Comparison of ENCODE assay signal across 8 cellular contexts in the genomic region with DNA sequence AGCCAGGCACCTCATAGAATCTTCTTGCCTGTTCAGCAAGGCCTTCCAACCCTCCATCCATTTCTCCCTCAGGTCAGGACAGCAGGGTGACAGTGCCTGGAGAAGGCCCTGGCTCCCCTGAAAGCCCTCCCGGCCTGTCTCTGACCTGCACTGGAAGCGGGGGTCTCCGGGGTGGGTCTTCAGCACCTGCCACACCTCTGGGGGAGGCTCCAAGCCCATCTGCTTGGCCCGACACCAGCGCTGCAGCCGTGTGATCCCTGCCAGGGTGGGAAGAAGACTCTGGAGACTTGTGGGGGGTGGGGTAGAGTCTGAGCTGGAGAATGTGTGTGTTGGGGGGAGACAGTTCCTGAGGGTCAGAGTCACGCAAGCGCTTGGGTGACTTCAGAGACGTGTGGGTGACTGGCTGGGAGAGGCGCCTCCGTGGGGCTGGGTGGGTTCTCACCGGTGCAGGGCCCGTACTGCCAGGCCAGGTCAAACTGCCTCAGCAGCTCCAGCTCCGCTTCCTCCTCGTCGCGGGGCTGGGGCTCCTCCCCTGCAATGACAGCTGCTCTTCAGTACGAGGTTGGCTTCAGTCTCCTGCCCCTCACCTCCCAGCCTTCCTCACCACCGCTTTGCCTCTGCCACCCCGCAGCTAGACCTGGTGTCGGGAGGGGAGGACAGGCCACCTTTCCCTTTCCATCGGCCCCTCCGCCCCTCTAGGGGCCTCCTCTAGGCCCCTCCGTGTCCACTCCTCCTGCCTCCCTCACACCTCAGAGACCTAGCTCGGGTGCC. TPM values are rescaled to one million over a fixed set of nuclear protein-coding genes. Genes with fewer than 3 reads are reported as not detected.
DNase-seq lines count a peak whose midpoint lies in the region; ATAC-seq and TF ChIP-seq lines count a peak whose summit lies in the region.

No MANE protein-coding gene starts in this region.

- no peaks in the 10 kb centered on the region for H3K27me3 ChIP-seq in CD4-positive, CD25-positive, alpha-beta regulatory T cell (ENCODE audit: control insufficient read depth, insufficient read depth, low read length)
- no peaks in the 10 kb centered on the region for H3K27me3 ChIP-seq in HUES6 (ENCODE audit: control insufficient read depth, insufficient read depth, low read length)

- no peak for TF ChIP-seq CTCF in nephron progenitor cell (IDR thresholded peaks at IDR 0.05)

- H3K27me3 Mint-ChIP-seq in CD4-positive, CD25-positive, alpha-beta regulatory T cell = peaks cover 4% of the 10 kb centered on the region
- no peaks in the 10 kb centered on the region for H3K27me3 Mint-ChIP-seq in T-helper 17 cell
- peaks cover 9% of the 10 kb centered on the region for H3K27me3 Mint-ChIP-seq in nephron progenitor cell (ENCODE audit: low read depth, poor library complexity)

- ATAC-seq in CD4-positive, CD25-positive, alpha-beta regulatory T cell (ENCODE audit: low read depth in 2 of 2) = peak; percentile 55 to 59
- peak; percentile 3 for ATAC-seq in GM19324 (IDR thresholded peaks at IDR 0.05; ENCODE audit: low FRiP score, unreplicated experiment)
- peak; percentile 63 for ATAC-seq in T-helper 17 cell
- ATAC-seq in esophagus mucosa = peak; percentile 47

- no peaks in the 10 kb centered on the region for H3K36me3 Mint-ChIP-seq in CD4-positive, CD25-positive, alpha-beta regulatory T cell
- H3K36me3 Mint-ChIP-seq in T-helper 17 cell (ENCODE audit: low read depth) (no peaks in the 10 kb centered on the region), nephron progenitor cell (ENCODE audit: low read depth) (no peaks in the 10 kb centered on the region)

- H3K4me1 Mint-ChIP-seq in CD4-positive, CD25-positive, alpha-beta regulatory T cell = peaks cover 5 to 77% (median 43%) of the 10 kb centered on the region in 4 donors
- peaks cover 51% of the 10 kb centered on the region for H3K4me1 Mint-ChIP-seq in T-helper 17 cell
- peaks cover 71% of the 10 kb centered on the region for H3K4me1 Mint-ChIP-seq in nephron progenitor cell

- H3K9ac ChIP-seq in HUES6 (ENCODE audit: low read length) = peak overlapping the region; percentile 78

- no peaks in the 10 kb centered on the region for H3K9me3 ChIP-seq in CD4-positive, CD25-positive, alpha-beta regulatory T cell (ENCODE audit: control insufficient read depth in 2 of 2, low read length in 2 of 2)
- no peaks in the 10 kb centered on the region for H3K9me3 ChIP-seq in HUES6 (ENCODE audit: control insufficient read depth, insufficient read depth, low read depth, low read length)
- no peaks in the 10 kb centered on the region for H3K9me3 ChIP-seq in T-helper 17 cell (ENCODE audit: control insufficient read depth, low read length, poor library complexity, severe bottlenecking)

- peak overlapping the region; percentile 95 to 99 (median 98) for H3K4me3 Mint-ChIP-seq in CD4-positive, CD25-positive, alpha-beta regulatory T cell
- H3K4me3 Mint-ChIP-seq in T-helper 17 cell = peak overlapping the region; percentile 98
- peak overlapping the region; percentile 84 for H3K4me3 Mint-ChIP-seq in nephron progenitor cell

- peak overlapping the region; percentile 97 to 100 (median 100) for H3K27ac Mint-ChIP-seq in CD4-positive, CD25-positive, alpha-beta regulatory T cell
- peak overlapping the region; percentile 97 for H3K27ac Mint-ChIP-seq in T-helper 17 cell
- peak overlapping the region; percentile 98 for H3K27ac Mint-ChIP-seq in nephron progenitor cell

- peak overlapping the region; percentile 98 for H3K27ac ChIP-seq in CD4-positive, CD25-positive, alpha-beta regulatory T cell (ENCODE audit: insufficient read depth, low read length, poor library complexity, severe bottlenecking)
- peak overlapping the region; percentile 59; the same call in 1 of the 2 replicates for H3K27ac ChIP-seq in HUES6 (ENCODE audit: low read depth, low read length)

- no peaks in the 10 kb centered on the region for H3K36me3 ChIP-seq in CD4-positive, CD25-positive, alpha-beta regulatory T cell (ENCODE audit: control insufficient read depth, insufficient read depth, low read length)
- H3K36me3 ChIP-seq in HUES6 (ENCODE audit: control insufficient read depth, insufficient read depth, low read length) = no peaks in the 10 kb centered on the region

- peaks cover 58% of the 10 kb centered on the region for H3K4me1 ChIP-seq in CD4-positive, CD25-positive, alpha-beta regulatory T cell (ENCODE audit: control insufficient read depth, insufficient read depth, low read length, poor library complexity, severe bottlenecking)
- peaks cover 31% of the 10 kb centered on the region for H3K4me1 ChIP-seq in HUES6 (ENCODE audit: control insufficient read depth, insufficient read depth, low read length)

- H3K4me3 ChIP-seq in CD4-positive, CD25-positive, alpha-beta regulatory T cell (ENCODE audit: low read depth, low read length) = peak overlapping the region; percentile 64
- peak overlapping the region; percentile 83 for H3K4me3 ChIP-seq in HUES6 (ENCODE audit: low read depth, low read length)

- no peaks in the 10 kb centered on the region for H3K9me3 Mint-ChIP-seq in CD4-positive, CD25-positive, alpha-beta regulatory T cell
- no peaks in the 10 kb centered on the region for H3K9me3 Mint-ChIP-seq in nephron progenitor cell

- DNase-seq in CD4-positive, CD25-positive, alpha-beta regulatory T cell = peak in 2 of 3 donors; percentile 50 to 90
- peak in 2 of 3 donors; percentile 45 for DNase-seq in T-helper 17 cell
- DNase-seq in nephron progenitor cell = no peak
- no peak for DNase-seq in stimulated activated CD4-positive, alpha-beta T cell treated with anti-CD3 and anti-CD28 coated beads, Interleukin-4, amount 100 ng/mL, for 24 hours
- no peak for DNase-seq in activated CD4-positive, alpha-beta T cell treated with anti-CD3 and anti-CD28 coated beads for 4 hours

RNA-seq across cellular contexts. Expression of a gene that starts 0.6 kb away (rescaled TPM):
- 60.6 TPM for total RNA-seq in CD4-positive, CD25-positive, alpha-beta regulatory T cell
- polyA plus RNA-seq in CD4-positive, CD25-positive, alpha-beta regulatory T cell = 100 to 1,000 TPM; 103 to 127 (median 118) TPM
- total RNA-seq in T-helper 17 cell (10 to 100 TPM; 45.9 to 61.0 TPM), esophagus mucosa (61.7 TPM)

RNA-seq across cellular contexts. Expression of a gene that starts 20.7 kb away (rescaled TPM):
- total RNA-seq in CD4-positive, CD25-positive, alpha-beta regulatory T cell = 3.0 TPM
- polyA plus RNA-seq in CD4-positive, CD25-positive, alpha-beta regulatory T cell = 1 to 10 TPM in 1 of 4 donors, under 1 TPM in 3; 0.10 to 1.3 (median 0.40) TPM
- total RNA-seq in T-helper 17 cell (1 to 10 TPM; 7.3 to 7.5 TPM), esophagus mucosa (1.6 TPM)

RNA-seq across cellular contexts. Expression of a gene that starts 39.1 kb away (rescaled TPM):
- 27.5 TPM for total RNA-seq in CD4-positive, CD25-positive, alpha-beta regulatory T cell
- polyA plus RNA-seq in CD4-positive, CD25-positive, alpha-beta regulatory T cell = 1 to 10 TPM; 3.5 to 6.7 (median 6.4) TPM
- total RNA-seq in T-helper 17 cell (10 to 100 TPM; 21.5 to 40.5 TPM), esophagus mucosa (15.3 TPM)

RNA-seq across cellular contexts. Expression of a gene that starts 48.9 kb away (rescaled TPM):
- total RNA-seq in CD4-positive, CD25-positive, alpha-beta regulatory T cell = 160 TPM
- 100 to 1,000 TPM; 547 to 762 (median 622) TPM for polyA plus RNA-seq in CD4-positive, CD25-positive, alpha-beta regulatory T cell
- total RNA-seq in T-helper 17 cell = 100 to 1,000 TPM; 133 to 146 TPM
- 188 TPM for total RNA-seq in esophagus mucosa

RNA-seq across cellular contexts. Expression of a gene that starts 49.4 kb away (rescaled TPM):
- total RNA-seq in CD4-positive, CD25-positive, alpha-beta regulatory T cell = 24.4 TPM
- 1 to 10 TPM; 2.3 to 7.1 (median 3.1) TPM for polyA plus RNA-seq in CD4-positive, CD25-positive, alpha-beta regulatory T cell
- total RNA-seq in T-helper 17 cell = 10 to 100 TPM; 12.8 to 17.8 TPM
- total RNA-seq in esophagus mucosa = 78.4 TPM

Comparison
In these comparisons a context has a peak if more than half of its experiments do, and no peak if none do; other contexts are left out.
1. ATAC-seq: peak in every context shown above with its lines; median percentile 63 in T-helper 17 cell; 57 in CD4-positive, CD25-positive, alpha-beta regulatory T cell; 47 in esophagus mucosa; 3 in GM19324.
2. DNase-seq: peak in CD4-positive, CD25-positive, alpha-beta regulatory T cell (2 of 3) and T-helper 17 cell (2 of 3); none in nephron progenitor cell (single experiment), stimulated activated CD4-positive, alpha-beta T cell treated with anti-CD3 and anti-CD28 coated beads, Interleukin-4, amount 100 ng/mL, for 24 hours (single experiment) and activated CD4-positive, alpha-beta T cell treated with anti-CD3 and anti-CD28 coated beads for 4 hours (0 of 2).
3. Peak in every context shown above with its lines, with median percentiles within 50 percentile points of each other: H3K27ac Mint-ChIP-seq and H3K4me3 Mint-ChIP-seq.